1 cellular context compared by ENCODE assay signal in genomic region chr11:120590472-120590871, GRCh38.
TF ChIP-seq lines count a peak whose summit lies in the region.

No MANE protein-coding gene starts in this region.

TF ChIP-seq in H1, 55 proteins besides CTCF, POLR2A, EP300 and RAD21:
- TF ChIP-seq CHD2 (IDR thresholded peaks at IDR 0.05; ENCODE audit: low read length) = no peak
- TF ChIP-seq MAFK (IDR thresholded peaks at IDR 0.05; ENCODE audit: low read depth, low read length) = peak; percentile 63; the same call in 1 of the 2 replicates
- TF ChIP-seq BACH1 (IDR thresholded peaks at IDR 0.05; ENCODE audit: low read length) = peak; percentile 96
